In genomic region chr5:120740989-120741388, GRCh38 we compare ENCODE assay signal across 23 cellular contexts.
"Had no signal": no experiment of that assay in that cellular context is flagged by ENCODE, and none has a peak within 500 bp of the region (broad histone marks: within the 10 kb centered on the region; RNA-seq: fewer than 3 reads in every experiment).

No MANE protein-coding gene starts in this region.

- H2AFZ ChIP-seq: hepatocyte had no signal

- H3K79me2 ChIP-seq: hepatocyte had no signal

- H3K27ac ChIP-seq: hepatocyte, left ventricle myocardium inferior, ovary, right atrium auricular region, skin epidermis, spleen, tibial nerve, uterus had no signal

- H3K27me3 ChIP-seq: hepatocyte, ovary, right atrium auricular region, spleen, tibial nerve, uterus had no signal

- H3K4me1 ChIP-seq: left ventricle myocardium inferior, right atrium auricular region, spleen, tibial nerve, uterus had no signal

- H3K4me2 ChIP-seq: hepatocyte had no signal

- H3K9me3 ChIP-seq: left ventricle myocardium inferior, ovary, right atrium auricular region, spleen, tibial nerve, uterus had no signal

- H3K36me3 ChIP-seq: left ventricle myocardium inferior, ovary, right atrium auricular region, spleen, tibial nerve, uterus had no signal

- H3K4me1 Mint-ChIP-seq: naive B cell; stimulated activated memory B cell treated with anti-CD40 and anti-IgM and Interleukin-4, amounts not matched to agents 10 μg/mL and 1 μg/mL and 100 μg/mL, for 72 hours; stimulated activated naive CD8-positive, alpha-beta T cell treated with anti-CD3 and anti-CD28 coated beads, Interleukin-15, amount 100 ng/mL, for 72 hours had no signal

- DNase-seq: islet precursor cell; left ventricle myocardium inferior; mesendoderm; naive B cell; ovary; spleen; stimulated activated CD4-positive, alpha-beta T cell treated with anti-CD3 and anti-CD28 coated beads, Interleukin-4, amount 100 ng/mL, for 4 hours; stimulated activated CD8-positive, alpha-beta memory T cell treated with anti-CD3 and anti-CD28 coated beads, Interleukin-4, amount 100 ng/mL, for 48 hours; stimulated activated naive CD4-positive, alpha-beta T cell treated with Interleukin-2 at 50 U/mL for 16 hours; stimulated activated naive CD8-positive, alpha-beta T cell treated with anti-CD3 and anti-CD28 coated beads, Interleukin-15, amount 100 ng/mL, for 72 hours; substantia nigra; uterus had no signal

- H3K27me3 Mint-ChIP-seq: naive B cell; natural killer cell treated with Interleukin-12 subunit alpha and Interleukin-12 subunit beta and Interleukin-15 and Interleukin-18, amount 100 ng/mL, for 72 hours; progenitor cell of endocrine pancreas; stimulated activated memory B cell treated with anti-CD40 and anti-IgM and Interleukin-4, amounts not matched to agents 10 μg/mL and 1 μg/mL and 100 μg/mL, for 72 hours; stimulated activated naive CD8-positive, alpha-beta T cell treated with anti-CD3 and anti-CD28 coated beads, Interleukin-15, amount 100 ng/mL, for 72 hours; type B pancreatic cell had no signal

- H3K36me3 Mint-ChIP-seq: mesothelial cell of epicardium; naive B cell; stimulated activated memory B cell treated with anti-CD40 and anti-IgM and Interleukin-4, amounts not matched to agents 10 μg/mL and 1 μg/mL and 100 μg/mL, for 72 hours; type B pancreatic cell had no signal

- H3K9me3 Mint-ChIP-seq: mesothelial cell of epicardium; naive B cell; stimulated activated memory B cell treated with anti-CD40 and anti-IgM and Interleukin-4, amounts not matched to agents 10 μg/mL and 1 μg/mL and 100 μg/mL, for 72 hours; stimulated activated naive CD8-positive, alpha-beta T cell treated with anti-CD3 and anti-CD28 coated beads, Interleukin-15, amount 100 ng/mL, for 72 hours; type B pancreatic cell had no signal

- H3K27ac Mint-ChIP-seq: mesothelial cell of epicardium; naive B cell; natural killer cell treated with Interleukin-12 subunit alpha and Interleukin-12 subunit beta and Interleukin-15 and Interleukin-18, amount 100 ng/mL, for 72 hours; progenitor cell of endocrine pancreas; stimulated activated memory B cell treated with anti-CD40 and anti-IgM and Interleukin-4, amounts not matched to agents 10 μg/mL and 1 μg/mL and 100 μg/mL, for 72 hours; stimulated activated naive CD8-positive, alpha-beta T cell treated with anti-CD3 and anti-CD28 coated beads, Interleukin-15, amount 100 ng/mL, for 72 hours; type B pancreatic cell had no signal

- H3K4me3 Mint-ChIP-seq: mesothelial cell of epicardium; naive B cell; natural killer cell treated with Interleukin-12 subunit alpha and Interleukin-12 subunit beta and Interleukin-15 and Interleukin-18, amount 100 ng/mL, for 72 hours; stimulated activated memory B cell treated with anti-CD40 and anti-IgM and Interleukin-4, amounts not matched to agents 10 μg/mL and 1 μg/mL and 100 μg/mL, for 72 hours; stimulated activated naive CD8-positive, alpha-beta T cell treated with anti-CD3 and anti-CD28 coated beads, Interleukin-15, amount 100 ng/mL, for 72 hours; type B pancreatic cell had no signal

- H3K4me3 ChIP-seq: hepatocyte, left ventricle myocardium inferior, lung, ovary, right atrium auricular region, skin epidermis, spleen, tibial nerve, uterus had no signal

- ATAC-seq: natural killer cell treated with Interleukin-12 subunit alpha and Interleukin-12 subunit beta and Interleukin-15 and Interleukin-18, amount 100 ng/mL, for 72 hours; sciatic nerve; stimulated activated memory B cell treated with anti-CD40 and anti-IgM and Interleukin-4, amounts not matched to agents 10 μg/mL and 1 μg/mL and 100 μg/mL, for 72 hours; stimulated activated naive CD8-positive, alpha-beta T cell treated with anti-CD3 and anti-CD28 coated beads, Interleukin-15, amount 100 ng/mL, for 72 hours had no signal
